In genomic region chr3:42094128-42094527, GRCh38 we compare ENCODE assay signal across 10 cellular contexts. TPM values are rescaled to one million over a fixed set of nuclear protein-coding genes. Genes with fewer than 3 reads are reported as not detected.
DNase-seq lines count a peak whose midpoint lies in the region; ATAC-seq and TF ChIP-seq lines count a peak whose summit lies in the region.
"Had no signal": no experiment of that assay in that cellular context is flagged by ENCODE, and none has a peak within 500 bp of the region (broad histone marks: within the 10 kb centered on the region; RNA-seq: fewer than 3 reads in every experiment).

No MANE protein-coding gene starts in this region.

- no peak for TF ChIP-seq CTCF in suprapubic skin (IDR thresholded peaks at IDR 0.05)

- no peaks in the 10 kb centered on the region for H3K36me3 ChIP-seq in suprapubic skin

- no peaks in the 10 kb centered on the region for H3K27me3 ChIP-seq in suprapubic skin
- H3K27me3 ChIP-seq: upper lobe of right lung had no signal

- H3K36me3 Mint-ChIP-seq in activated naive CD4-positive, alpha-beta T cell treated with anti-CD3 and anti-CD28 coated beads, Interleukin-2, amount 50 U/mL, for 72 hours: peaks cover 6 to 36% of the 10 kb centered on the region in 2 donors
- H3K36me3 Mint-ChIP-seq in activated T-helper 17 cell treated with anti-CD3 and anti-CD28 coated beads, Interleukin-2, amount 50 U/mL, for 72 hours (ENCODE audit: low read depth): peaks cover 33% of the 10 kb centered on the region

- H3K4me1 Mint-ChIP-seq in activated T-helper 17 cell treated with anti-CD3 and anti-CD28 coated beads, Interleukin-2, amount 50 U/mL, for 72 hours: peaks cover 51% of the 10 kb centered on the region

- peak overlapping the region; percentile 34 for H3K4me3 Mint-ChIP-seq in activated T-helper 17 cell treated with anti-CD3 and anti-CD28 coated beads, Interleukin-2, amount 50 U/mL, for 72 hours

- peaks cover 0 to 8% of the 10 kb centered on the region in 2 donors for H3K9me3 Mint-ChIP-seq in activated naive CD4-positive, alpha-beta T cell treated with anti-CD3 and anti-CD28 coated beads, Interleukin-2, amount 50 U/mL, for 72 hours
- H3K9me3 Mint-ChIP-seq in activated T-helper 17 cell treated with anti-CD3 and anti-CD28 coated beads, Interleukin-2, amount 50 U/mL, for 72 hours: no peaks in the 10 kb centered on the region

- H3K9me3 ChIP-seq in suprapubic skin: no peaks in the 10 kb centered on the region
- H3K9me3 ChIP-seq: upper lobe of right lung had no signal

- 56% methylated on average over 4 of the region's 4 CpGs for WGBS in suprapubic skin

- peak overlapping the region; percentile 12 for H3K27ac ChIP-seq in suprapubic skin
- no peak overlapping the region for H3K27ac ChIP-seq in caudate nucleus (ENCODE audit: low read depth, low read length)
- H3K27ac ChIP-seq: upper lobe of right lung had no signal

- no peak overlapping the region for H3K4me3 ChIP-seq in suprapubic skin
- H3K4me3 ChIP-seq: upper lobe of right lung had no signal

- TF ChIP-seq POLR2A in suprapubic skin (IDR thresholded peaks at IDR 0.05): no peak

- TF ChIP-seq EP300 in suprapubic skin (IDR thresholded peaks at IDR 0.05): no peak

- peak overlapping the region; percentile 52 to 91 for H3K27ac Mint-ChIP-seq in activated naive CD4-positive, alpha-beta T cell treated with anti-CD3 and anti-CD28 coated beads, Interleukin-2, amount 50 U/mL, for 72 hours
- H3K27ac Mint-ChIP-seq in activated T-helper 17 cell treated with anti-CD3 and anti-CD28 coated beads, Interleukin-2, amount 50 U/mL, for 72 hours: peak overlapping the region; percentile 85

- peak in 1 of 2 donors; percentile 26 for DNase-seq in activated naive CD4-positive, alpha-beta T cell treated with anti-CD3 and anti-CD28 coated beads, Interleukin-2, amount 50 U/mL, for 72 hours (ENCODE audit: low spot score in 2 of 2)
- DNase-seq in activated naive CD4-positive, alpha-beta T cell treated with anti-CD3 and anti-CD28 coated beads, Interleukin-2, amount 50 U/mL, for 16 hours: no peak
- DNase-seq in suprapubic skin (ENCODE audit: low spot score in 2 of 2) (peak in 1 of 2 donors; percentile 41), ecto neural progenitor cell (ENCODE audit: low spot score) (no peak), caudate nucleus (lab: John Stamatoyannopoulos, UW) (no peak)
- DNase-seq in stimulated activated naive CD4-positive, alpha-beta T cell treated with Interleukin-2 at 50 U/mL for 16 hours (lab: John Stamatoyannopoulos, UW): no peak
- DNase-seq: NCI-H526 treated with DMSO at 0.1 percent for 48 hours, upper lobe of right lung had no signal

- peaks cover 65% of the 10 kb centered on the region for H3K4me1 ChIP-seq in suprapubic skin

- no peaks in the 10 kb centered on the region for H3K27me3 Mint-ChIP-seq in activated T-helper 17 cell treated with anti-CD3 and anti-CD28 coated beads, Interleukin-2, amount 50 U/mL, for 72 hours

- peak; percentile 28 to 78 for ATAC-seq in activated naive CD4-positive, alpha-beta T cell treated with anti-CD3 and anti-CD28 coated beads, Interleukin-2, amount 50 U/mL, for 72 hours
- ATAC-seq in HG02759 (IDR thresholded peaks at IDR 0.05; ENCODE audit: unreplicated experiment): peak; percentile 71
- peak; percentile 52 for ATAC-seq in activated T-helper 17 cell treated with anti-CD3 and anti-CD28 coated beads, Interleukin-2, amount 50 U/mL, for 72 hours (replicated peaks)
- ATAC-seq: upper lobe of right lung had no signal

RNA-seq across cellular contexts. Expression of gene TRAK1, which starts 3.0 kb away (rescaled TPM):
- 10 to 100 TPM; 19.1 to 33.1 TPM for total RNA-seq in activated naive CD4-positive, alpha-beta T cell treated with anti-CD3 and anti-CD28 coated beads, Interleukin-2, amount 50 U/mL, for 72 hours
- 10 to 100 TPM; 17.4 to 23.8 TPM for total RNA-seq in activated T-helper 17 cell treated with anti-CD3 and anti-CD28 coated beads, Interleukin-2, amount 50 U/mL, for 72 hours
- total RNA-seq in suprapubic skin: 100 to 1,000 TPM in 1 of 4 donors, 10 to 100 TPM in 3; 78.3 to 214 (median 86.4) TPM
